ENCODE assay signal across 8 cellular contexts in genomic region chr4:150960079-150960478, GRCh38. TPM values are rescaled to one million over a fixed set of nuclear protein-coding genes. Genes with fewer than 3 reads are reported as not detected.
DNase-seq lines count a peak whose midpoint lies in the region; ATAC-seq, FAIRE-seq and TF ChIP-seq lines count a peak whose summit lies in the region.

No MANE protein-coding gene starts in this region.

- H3K27me3 ChIP-seq in heart left ventricle, result no peaks in the 10 kb centered on the region
- no peaks in the 10 kb centered on the region for H3K27me3 ChIP-seq in foreskin keratinocyte

- FAIRE-seq in urothelium cell line (lab: Jason Lieb, UNC), result no peak

- no peak for DNase-seq in heart left ventricle
- no peak for DNase-seq in left cardiac atrium
- peak; percentile 21 for DNase-seq in SK-N-DZ (ENCODE audit: low spot score)
- DNase-seq in foreskin keratinocyte, result peak in 1 of 2 donors; percentile 25
- peak; percentile 31 for DNase-seq in urothelium cell line (ENCODE audit: low spot score)
- DNase-seq in stimulated activated CD8-positive, alpha-beta memory T cell treated with anti-CD3 and anti-CD28 coated beads, Interleukin-4, amount 100 ng/mL, for 48 hours, result no peak
- no peak for DNase-seq in SKM-1 treated with dmso at 0.1 percent for 144 hours (lab: John Stamatoyannopoulos, UW; ENCODE audit: unreplicated experiment)

- H3K27ac ChIP-seq in heart left ventricle, result no peak overlapping the region
- H3K27ac ChIP-seq in foreskin keratinocyte, result no peak overlapping the region

- H3K4me1 ChIP-seq in heart left ventricle, result peaks cover 0 to 20% (median 8%) of the 10 kb centered on the region in 12 donors
- H3K4me1 ChIP-seq in foreskin keratinocyte, result peaks cover 17% of the 10 kb centered on the region

- peak in 3 of 4 donors; percentile 29 to 58 (median 39) for ATAC-seq in heart left ventricle
- no peak for ATAC-seq in left cardiac atrium
- peak; percentile 9 for ATAC-seq in foreskin keratinocyte
- no peak for ATAC-seq in HG02970 (IDR thresholded peaks at IDR 0.05; ENCODE audit: low FRiP score, unreplicated experiment)

- no peak overlapping the region for H3K4me3 ChIP-seq in heart left ventricle

- no peaks in the 10 kb centered on the region for H3K36me3 ChIP-seq in heart left ventricle

- 44 to 54% (median 49%) methylated on average over 2 of the region's 2 CpGs for WGBS in heart left ventricle, 4 donors

- TF ChIP-seq POLR2A in heart left ventricle (IDR thresholded peaks at IDR 0.05), result no peak

- H3K9me3 ChIP-seq in heart left ventricle, result peaks cover 0 to 7% (median 0%) of the 10 kb centered on the region in 12 donors

- intact Hi-C loops in heart left ventricle (cut with DNase I) (no loop called here), left cardiac atrium (cut with DNase I) (no loop called here)

- TF ChIP-seq CTCF in heart left ventricle (IDR thresholded peaks at IDR 0.05) (peak in 11 of 12 donors; percentile 28 to 61 (median 45)), foreskin keratinocyte (conservative IDR thresholded peaks at IDR 0.05) (peak; percentile 75)

RNA-seq across cellular contexts. Expression of gene LRBA, which starts 55.0 kb away (rescaled TPM):
- total RNA-seq in heart left ventricle, result 10 to 100 TPM; 16.7 to 35.1 (median 25.6) TPM
- polyA plus RNA-seq in heart left ventricle, result 1 to 10 TPM; 6.5 to 9.7 TPM
- total RNA-seq in left cardiac atrium, result 10 to 100 TPM; 20.0 to 25.7 TPM
- polyA plus RNA-seq in SK-N-DZ (2014; cell fraction: cytosol; rRNA removed), result 50.4 and 52.5 TPM in 2 replicates
- 24.1 and 32.3 TPM in 2 replicates for polyA plus RNA-seq in SK-N-DZ (2014; cell fraction: nucleus; rRNA removed)
- total RNA-seq in foreskin keratinocyte, result 40.1 and 44.1 TPM in 2 replicates
- 10.2 and 11.6 TPM in 2 replicates for polyA plus RNA-seq in foreskin keratinocyte

Comparison
In these comparisons a context has a peak if more than half of its experiments do, and no peak if none do; other contexts are left out.
1. ATAC-seq: peak in heart left ventricle (3 of 4) and foreskin keratinocyte (single experiment); none in left cardiac atrium (0 of 2) and HG02970 (single experiment).
2. DNase-seq: peak in SK-N-DZ (single experiment) and urothelium cell line (single experiment); none in heart left ventricle (0 of 5), left cardiac atrium (single experiment), stimulated activated CD8-positive, alpha-beta memory T cell treated with anti-CD3 and anti-CD28 coated beads, Interleukin-4, amount 100 ng/mL, for 48 hours (single experiment) and SKM-1 treated with dmso at 0.1 percent for 144 hours (single experiment).